ENCODE assay signal across 26 cellular contexts in the genomic region with DNA sequence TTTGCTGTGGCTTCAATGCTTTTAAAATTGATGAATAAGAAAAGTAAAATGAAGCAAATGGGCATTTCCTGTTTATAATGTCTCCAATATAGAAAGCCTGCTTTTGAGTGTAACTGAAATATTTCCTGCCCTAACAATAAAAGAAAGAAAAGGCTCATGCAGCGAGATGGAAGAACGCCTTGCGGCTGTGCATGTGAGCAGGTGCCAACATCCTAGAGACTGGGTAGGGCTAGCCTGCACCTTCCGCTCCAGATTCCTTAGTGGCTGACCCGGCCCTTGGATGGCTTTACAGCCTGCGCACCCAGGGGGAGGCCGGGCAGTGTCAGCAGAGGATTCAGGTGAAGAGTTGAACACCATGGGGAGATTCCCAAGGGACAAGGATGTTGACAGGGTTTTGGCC. TPM values are rescaled to one million over a fixed set of nuclear protein-coding genes. Genes with fewer than 3 reads are reported as not detected.
DNase-seq lines count a peak whose midpoint lies in the region; ATAC-seq and TF ChIP-seq lines count a peak whose summit lies in the region.
"Had no signal": no experiment of that assay in that cellular context is flagged by ENCODE, and none has a peak within 500 bp of the region (broad histone marks: within the 10 kb centered on the region; RNA-seq: fewer than 3 reads in every experiment).

No MANE protein-coding gene starts in this region.

- H3K27me3 Mint-ChIP-seq in T-helper 1 cell treated with Interleukin-12 subunit alpha and Interleukin-12 subunit beta and Interleukin-4 antibody, amounts not matched to agents 30 μg/mL and 1 μg/mL, for 36 hours (ENCODE audit: low read depth): peaks cover 21% of the 10 kb centered on the region
- H3K27me3 Mint-ChIP-seq in HFFc6 (ENCODE audit: insufficient read depth) (peaks cover 1% of the 10 kb centered on the region), nephron (ENCODE audit: low read depth) (peaks cover 12% of the 10 kb centered on the region)

- ATAC-seq in left ventricle myocardium superior: no peak
- ATAC-seq: HCT116 had no signal

- no peaks in the 10 kb centered on the region for H3K27me3 ChIP-seq in testis
- H3K27me3 ChIP-seq: ascending aorta, transverse colon had no signal

- intact Hi-C loops in left ventricle myocardium superior (cut with micrococcal nuclease) (no loop called here), testis (cut with DNase I; ENCODE audit: low total_unique reads) (no loop called here)

- H3K9me3 ChIP-seq in testis: no peaks in the 10 kb centered on the region
- H3K9me3 ChIP-seq: ascending aorta, transverse colon had no signal

- H3K9me3 Mint-ChIP-seq in T-helper 1 cell treated with Interleukin-12 subunit alpha and Interleukin-12 subunit beta and Interleukin-4 antibody, amounts not matched to agents 30 μg/mL and 1 μg/mL, for 36 hours: no peaks in the 10 kb centered on the region
- H3K9me3 Mint-ChIP-seq in HFFc6 (no peaks in the 10 kb centered on the region), nephron (no peaks in the 10 kb centered on the region)
- H3K9me3 Mint-ChIP-seq: activated naive CD8-positive, alpha-beta T cell treated with anti-CD3 and anti-CD28 coated beads, Interleukin-2, amount 10 ng/mL, durations not matched to agents 7 days and 5 days; natural killer cell had no signal

- no peaks in the 10 kb centered on the region for H3K36me3 Mint-ChIP-seq in T-helper 1 cell treated with Interleukin-12 subunit alpha and Interleukin-12 subunit beta and Interleukin-4 antibody, amounts not matched to agents 30 μg/mL and 1 μg/mL, for 36 hours (ENCODE audit: low read depth)
- H3K36me3 Mint-ChIP-seq in HFFc6 (ENCODE audit: low read depth) (peaks cover 51% of the 10 kb centered on the region), nephron (ENCODE audit: low read depth) (no peaks in the 10 kb centered on the region)
- H3K36me3 Mint-ChIP-seq: activated naive CD8-positive, alpha-beta T cell treated with anti-CD3 and anti-CD28 coated beads, Interleukin-2, amount 10 ng/mL, durations not matched to agents 7 days and 5 days; natural killer cell had no signal

- TF ChIP-seq POLR2A in testis (IDR thresholded peaks at IDR 0.05): no peak

- 94 to 96% methylated on average over 7 of the region's 7 CpGs for WGBS in testis, 2 donors

- peaks cover 16% of the 10 kb centered on the region for H3K4me1 Mint-ChIP-seq in T-helper 1 cell treated with Interleukin-12 subunit alpha and Interleukin-12 subunit beta and Interleukin-4 antibody, amounts not matched to agents 30 μg/mL and 1 μg/mL, for 36 hours (ENCODE audit: low read depth)
- peaks cover 99% of the 10 kb centered on the region for H3K4me1 Mint-ChIP-seq in HFFc6 (ENCODE audit: low read depth)
- peaks cover 40% of the 10 kb centered on the region for H3K4me1 Mint-ChIP-seq in nephron

- DNase-seq in T-helper 1 cell (no peak), HFFc6 (no peak), astrocyte of the cerebellum (ENCODE audit: low read depth) (peak; percentile 54), left ventricle myocardium superior (no peak), testis (no peak)
- no peak for DNase-seq in effector CD8-positive, alpha-beta T cell (lab: John Stamatoyannopoulos, UW)
- DNase-seq: activated CD4-positive, CD25-positive, alpha-beta regulatory T cell treated with anti-CD3 and anti-CD28 coated beads, Interleukin-2, amount 50 U/mL, for 72 hours; activated gamma-delta T cell; activated naive CD8-positive, alpha-beta T cell treated with anti-CD3 and anti-CD28 coated beads, Interleukin-2, amount 10 ng/mL, durations not matched to agents 7 days and 5 days; activated T-cell treated with anti-CD3 and anti-CD28 coated beads, Interleukin-2, amount 50 U/mL, for 1 hour; glutamatergic neuron; KG1; kidney; natural killer cell; NCI-H146; NCI-H2171; NCI-H510A; OCI-M1; stimulated activated CD8-positive, alpha-beta memory T cell treated with anti-CD3 and anti-CD28 coated beads, Interleukin-4, amount 100 ng/mL, for 48 hours; transverse colon had no signal

- in situ Hi-C loops in astrocyte of the cerebellum (cut with HindIII; ENCODE audit: low sequenced_read_pairs): no loop called here

- TF ChIP-seq CTCF in HFFc6 (IDR thresholded peaks at IDR 0.05) (no peak; the same call in 1 of the 2 replicates), astrocyte of the cerebellum (IDR thresholded peaks at IDR 0.05; ENCODE audit: low read depth, low read length, missing control alignments) (no peak), nephron (IDR thresholded peaks at IDR 0.05; ENCODE audit: unreplicated experiment in 3 of 3) (no peak), testis (IDR thresholded peaks at IDR 0.05) (no peak)

- no peak overlapping the region for H3K4me3 ChIP-seq in astrocyte of the cerebellum (ENCODE audit: low read depth, low read length)
- no peak overlapping the region for H3K4me3 ChIP-seq in testis
- H3K4me3 ChIP-seq: ascending aorta, GM12878, skin epidermis, transverse colon had no signal

- peak overlapping the region; percentile 43 for H3K27ac Mint-ChIP-seq in T-helper 1 cell treated with Interleukin-12 subunit alpha and Interleukin-12 subunit beta and Interleukin-4 antibody, amounts not matched to agents 30 μg/mL and 1 μg/mL, for 36 hours
- H3K27ac Mint-ChIP-seq in HFFc6 (peak overlapping the region; percentile 88), nephron (peak overlapping the region in 2 of 3 experiments; percentile 44 to 61)
- H3K27ac Mint-ChIP-seq: activated naive CD8-positive, alpha-beta T cell treated with anti-CD3 and anti-CD28 coated beads, Interleukin-2, amount 10 ng/mL, durations not matched to agents 7 days and 5 days had no signal

- no peaks in the 10 kb centered on the region for H3K4me1 ChIP-seq in testis
- H3K4me1 ChIP-seq: ascending aorta, transverse colon had no signal

- no peak overlapping the region for H3K4me3 Mint-ChIP-seq in T-helper 1 cell treated with Interleukin-12 subunit alpha and Interleukin-12 subunit beta and Interleukin-4 antibody, amounts not matched to agents 30 μg/mL and 1 μg/mL, for 36 hours
- H3K4me3 Mint-ChIP-seq in HFFc6: peak overlapping the region; percentile 72
- H3K4me3 Mint-ChIP-seq in nephron: no peak overlapping the region
- H3K4me3 Mint-ChIP-seq: activated naive CD8-positive, alpha-beta T cell treated with anti-CD3 and anti-CD28 coated beads, Interleukin-2, amount 10 ng/mL, durations not matched to agents 7 days and 5 days; natural killer cell had no signal

- no peaks in the 10 kb centered on the region for H3K36me3 ChIP-seq in testis (ENCODE audit: low read depth, missing control alignments)
- H3K36me3 ChIP-seq: ascending aorta, transverse colon had no signal

- H3K27ac ChIP-seq in testis: no peak overlapping the region
- H3K27ac ChIP-seq: ascending aorta, skin epidermis, transverse colon had no signal

RNA-seq across cellular contexts. Expression of a gene that starts 21.8 kb away (rescaled TPM):
- 10 to 100 TPM; 18.6 to 32.3 (median 30.5) TPM for total RNA-seq in HFFc6 (2021; fragmentation: NEBNext Ultra II Directional; extraction: Animal tissue kit (Norgen Biotek cat#: 25700))
- 0.99 TPM for total RNA-seq in left ventricle myocardium superior
- total RNA-seq in testis: 1 to 10 TPM; 8.5 to 9.8 TPM
- polyA plus RNA-seq in testis (ENCODE audit: insufficient read depth, low read depth, low replicate concordance): 8.5 TPM
- total RNA-seq: ascending aorta had no signal
